ENCODE assay signal across 11 cellular contexts in the genomic region with DNA sequence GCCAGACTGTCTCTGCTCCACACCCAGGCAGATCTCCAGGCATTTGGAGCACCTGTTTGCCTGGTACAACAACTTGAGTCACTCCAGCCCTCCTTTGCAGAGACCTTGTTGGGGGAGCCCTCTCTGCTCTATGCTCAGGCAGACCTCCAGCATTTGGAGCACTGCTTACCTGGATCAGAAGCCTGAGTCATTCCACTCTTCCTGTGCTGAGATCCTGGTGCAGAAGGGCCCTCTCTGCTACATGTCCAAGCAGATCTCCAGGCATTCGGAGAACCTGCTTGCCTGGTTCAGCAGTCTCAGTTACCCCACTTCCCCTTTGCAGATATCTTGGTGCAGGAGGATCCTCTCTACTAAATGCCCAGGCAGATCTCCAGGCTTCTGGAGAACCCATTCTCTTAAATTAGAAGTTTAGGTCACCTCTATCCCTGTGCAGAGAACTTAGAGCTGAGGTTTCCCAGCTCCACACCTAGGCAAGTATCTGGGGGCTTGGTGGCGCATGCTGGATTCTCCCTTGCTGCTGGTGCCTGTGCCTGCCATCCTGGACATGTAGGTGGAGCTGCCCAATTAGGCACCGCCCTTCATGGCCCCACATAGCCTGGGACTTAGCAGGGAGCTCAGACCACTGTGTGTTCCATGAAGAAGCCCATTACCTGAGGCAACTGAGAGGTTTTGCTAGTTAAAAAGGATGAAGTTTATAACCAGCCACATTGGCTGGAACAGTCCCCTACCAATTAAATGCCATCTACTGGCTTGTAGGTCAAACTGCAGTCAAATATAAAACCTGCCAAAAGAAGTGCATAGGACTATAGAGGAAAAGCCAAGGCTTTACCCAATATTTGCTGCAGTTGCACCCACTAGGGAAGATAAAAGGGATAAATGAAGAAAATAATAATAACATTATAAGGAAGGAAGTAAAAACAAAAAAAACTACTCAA.
DNase-seq lines count a peak whose midpoint lies in the region; ATAC-seq and TF ChIP-seq lines count a peak whose summit lies in the region.
"Had no signal": no experiment of that assay in that cellular context is flagged by ENCODE, and none has a peak within 500 bp of the region (broad histone marks: within the 10 kb centered on the region; RNA-seq: fewer than 3 reads in every experiment).

No MANE protein-coding gene starts in this region.

- no TSS peak for BruUV-seq in OCI-LY7 (replicated peaks; lab: Mats Ljungman, UMichigan)

- H2AFZ ChIP-seq in OCI-LY7 (ENCODE audit: low read length), result no peak overlapping the region

- H3K9me2 ChIP-seq in OCI-LY7 (ENCODE audit: insufficient read depth, low read length), result no peaks in the 10 kb centered on the region

- H3K27ac ChIP-seq in OCI-LY7 (ENCODE audit: low read depth, low read length, poor library complexity, severe bottlenecking), result no peak overlapping the region
- no peak overlapping the region for H3K27ac ChIP-seq in spleen
- H3K27ac ChIP-seq: ascending aorta, stomach had no signal

- DNase-seq in SIG-M5 treated with dmso at 0.1 percent for 504 hours (lab: John Stamatoyannopoulos, UW; ENCODE audit: unreplicated experiment) (peak; percentile 6), SIG-M5 (lab: John Stamatoyannopoulos, UW) (no peak), OCI-LY7 (ENCODE audit: low spot score) (peak; percentile 4), epithelial cell of proximal tubule (ENCODE audit: low read depth) (no peak), spleen (peak; percentile 43), NCI-H2196 treated with DMSO at 0.1 percent for 48 hours (lab: John Stamatoyannopoulos, UW; ENCODE audit: unreplicated experiment) (no peak), D341Med (ENCODE audit: low spot score) (no peak)
- DNase-seq: stimulated activated CD4-positive, alpha-beta T cell treated with anti-CD3 and anti-CD28 coated beads, Interleukin-2, amount 100 ng/mL, for 24 hours; stomach had no signal

- POLR2A ChIA-PET in OCI-LY7 (lab: Charles Lee), result no interaction called here

- H3K4me3 ChIP-seq in OCI-LY7 (ENCODE audit: low read depth, low read length, poor library complexity, severe bottlenecking) (no peak overlapping the region), epithelial cell of proximal tubule (ENCODE audit: low read depth, low read length) (no peak overlapping the region), spleen (no peak overlapping the region)
- H3K4me3 ChIP-seq: ascending aorta, stomach had no signal

- TF ChIP-seq CTCF in OCI-LY7 (conservative IDR thresholded peaks at IDR 0.05; ENCODE audit: low read length) (peak; percentile 68), epithelial cell of proximal tubule (conservative IDR thresholded peaks at IDR 0.05; ENCODE audit: low read depth, low read length) (peak; percentile 40), spleen (IDR thresholded peaks at IDR 0.05 in 8 of 11, conservative IDR thresholded peaks at IDR 0.05 in 3 of 11) (no peak)

- intact Hi-C loops in OCI-LY7 (cut with micrococcal nuclease; ENCODE audit: unreplicated experiment), result no loop called here
- intact Hi-C loops in spleen (cut with DNase I; ENCODE audit: low total_unique reads), result no loop called here

- H3K36me3 ChIP-seq in OCI-LY7 (ENCODE audit: insufficient read depth, low read length) (no peaks in the 10 kb centered on the region), spleen (no peaks in the 10 kb centered on the region)
- H3K36me3 ChIP-seq: ascending aorta, stomach had no signal

- WGBS in spleen, 5 donors, result 76 to 85% (median 78%) methylated on average over 3 of the region's 3 CpGs

- no peaks in the 10 kb centered on the region for H3K27me3 ChIP-seq in spleen (replicated peaks in 1 of 7)
- H3K27me3 ChIP-seq: ascending aorta, stomach had no signal

- H3K4me1 ChIP-seq in OCI-LY7 (ENCODE audit: insufficient read depth, low read length, poor library complexity, severe bottlenecking) (no peaks in the 10 kb centered on the region), spleen (no peaks in the 10 kb centered on the region)
- H3K4me1 ChIP-seq: ascending aorta, stomach had no signal

- H3K4me2 ChIP-seq in OCI-LY7 (ENCODE audit: low read length), result no peak overlapping the region

- TF ChIP-seq POLR2A in spleen (IDR thresholded peaks at IDR 0.05), result no peak

- H3K79me2 ChIP-seq in OCI-LY7 (ENCODE audit: insufficient read depth, low read depth, low read length), result no peaks in the 10 kb centered on the region

- ATAC-seq in HG03196 (IDR thresholded peaks at IDR 0.05; ENCODE audit: unreplicated experiment), result no peak

- CTCF ChIA-PET in OCI-LY7 (lab: Charles Lee; ENCODE audit: unreplicated experiment), result no interaction called here

- H3K9me3 ChIP-seq in OCI-LY7 (ENCODE audit: low read length) (no peaks in the 10 kb centered on the region), spleen (peaks cover 0 to 11% (median 0%) of the 10 kb centered on the region in 8 donors)
- H3K9me3 ChIP-seq: ascending aorta, stomach had no signal

- H4K20me1 ChIP-seq in OCI-LY7 (ENCODE audit: insufficient read depth, low read length), result no peaks in the 10 kb centered on the region

Comparison
In these comparisons a context has a peak if more than half of its experiments do, and no peak if none do; other contexts are left out.
1. DNase-seq: peak in SIG-M5 treated with dmso at 0.1 percent for 504 hours (single experiment), OCI-LY7 (single experiment) and spleen (single experiment); none in SIG-M5 (single experiment), epithelial cell of proximal tubule (single experiment), NCI-H2196 treated with DMSO at 0.1 percent for 48 hours (single experiment) and D341Med (single experiment).
2. CTCF ChIP-seq: peak in OCI-LY7 (single experiment) and epithelial cell of proximal tubule (single experiment); none in spleen (0 of 11).